In the genomic region with DNA sequence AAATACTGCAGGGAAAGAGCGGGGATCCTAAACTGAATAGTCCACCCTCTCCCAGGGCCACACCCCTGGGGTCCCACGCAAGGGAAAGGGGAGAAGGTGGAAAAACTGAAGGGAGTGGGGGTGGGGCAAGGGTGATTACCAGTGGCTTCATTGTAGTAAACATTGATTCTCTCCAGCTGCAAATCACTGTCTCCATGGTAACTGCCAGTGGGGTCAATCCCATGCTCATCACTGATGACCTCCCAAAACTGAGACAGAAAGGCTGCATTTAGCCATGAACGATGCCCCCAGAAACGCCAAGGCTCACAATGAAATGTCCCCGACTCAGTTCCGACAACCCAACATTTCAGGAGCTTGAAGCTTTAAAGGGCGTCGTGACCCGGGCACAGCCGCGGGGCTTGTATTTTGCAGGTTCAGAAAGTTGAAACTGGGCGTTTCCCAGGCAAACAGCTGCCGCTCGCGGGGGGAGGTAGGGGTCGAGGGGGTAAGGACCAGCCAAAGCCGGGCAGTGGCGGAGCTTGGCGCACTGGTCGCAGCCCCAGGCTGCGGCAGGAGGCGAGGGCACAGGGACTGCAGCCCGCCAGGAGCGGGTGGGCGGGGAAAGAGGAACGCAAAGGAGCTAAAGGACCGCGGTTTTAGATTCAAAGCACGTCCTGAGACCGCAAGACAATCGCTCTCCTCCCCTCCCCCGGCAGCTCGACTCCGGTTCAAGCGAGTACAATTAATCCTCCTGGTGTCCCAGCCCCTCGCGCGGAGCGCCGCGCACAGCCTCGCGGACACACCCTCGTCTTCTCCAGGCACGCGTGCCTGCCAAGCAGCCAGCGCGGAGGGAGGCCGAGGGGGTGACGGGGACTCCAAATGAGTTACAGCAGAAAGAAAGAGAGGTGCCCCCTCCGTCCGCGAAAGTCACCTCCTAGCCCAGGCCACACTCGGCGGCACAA, we compare ENCODE assay signal across 8 cellular contexts. TPM values are rescaled to one million over a fixed set of nuclear protein-coding genes. Genes with fewer than 3 reads are reported as not detected.
DNase-seq lines count a peak whose midpoint lies in the region.

No MANE protein-coding gene starts in this region.

- DNase-seq in ELF-1 (ENCODE audit: low read depth, low spot score) (peak; percentile 73), LoVo (ENCODE audit: low spot score) (peak; percentile 23), globus pallidus (ENCODE audit: low spot score) (peak; percentile 66), posterior cingulate gyrus (peak in 9 of 10 donors; percentile 24 to 91 (median 46)), activated gamma-delta T cell treated with Interleukin-2 at 50 U/mL for 16 hours (no peak), NCI-H1048 (lab: John Stamatoyannopoulos, UW) (no peak), posterior vena cava (ENCODE audit: low spot score) (no peak)
- peak; percentile 31 for DNase-seq in activated CD8-positive, alpha-beta memory T cell treated with anti-CD3 and anti-CD28 coated beads, Interleukin-2, amount 50 U/mL, for 4 hours

- intact Hi-C loops in posterior cingulate gyrus (cut with DNase I) (no loop called here), posterior vena cava (cut with DNase I) (no loop called here)

RNA-seq across cellular contexts. Expression of a gene that starts 0.8 kb away (rescaled TPM):
- 1 to 10 TPM; 3.0 to 5.7 TPM for total RNA-seq in posterior vena cava

RNA-seq across cellular contexts. Expression of a gene that starts 32.1 kb away (rescaled TPM):
- total RNA-seq in posterior vena cava, result 10 to 100 TPM; 14.3 to 18.0 TPM

Comparison
In these comparisons a context has a peak if more than half of its experiments do, and no peak if none do; other contexts are left out.
1. DNase-seq: peak in ELF-1 (single experiment), LoVo (single experiment), activated CD8-positive, alpha-beta memory T cell treated with anti-CD3 and anti-CD28 coated beads, Interleukin-2, amount 50 U/mL, for 4 hours (single experiment), globus pallidus (single experiment) and posterior cingulate gyrus (9 of 10); none in activated gamma-delta T cell treated with Interleukin-2 at 50 U/mL for 16 hours (single experiment), NCI-H1048 (single experiment) and posterior vena cava (single experiment).